Comparison of ENCODE assay signal across 8 cellular contexts in genomic region chr3:134364061-134364935, GRCh38. TPM values are rescaled to one million over a fixed set of nuclear protein-coding genes. Genes with fewer than 3 reads are reported as not detected.
A peak's percentile ranks its signal among the peaks of the same experiment; 100 is the strongest.
DNase-seq lines count a peak whose midpoint lies in the region; ATAC-seq and TF ChIP-seq lines count a peak whose summit lies in the region.

No MANE protein-coding gene starts in this region.

- peak; percentile 78 for ATAC-seq in thoracic aorta (ENCODE audit: insufficient number of reproducible peaks, low FRiP score, low read depth)
- ATAC-seq in HG03521 (IDR thresholded peaks at IDR 0.05; ENCODE audit: unreplicated experiment) = no peak
- no peak for ATAC-seq in GM18502 (IDR thresholded peaks at IDR 0.05; ENCODE audit: poor library complexity, unreplicated experiment)

- H3K36me3 ChIP-seq in thoracic aorta = peaks cover 74% of the 10 kb centered on the region

- peaks cover 25% of the 10 kb centered on the region for H3K27me3 Mint-ChIP-seq in activated CD4-positive, alpha-beta T cell treated with anti-CD3 and anti-CD28 coated beads, Interleukin-2, amount 10 ng/mL, durations not matched to agents 24 days and 14 days

- DNase-seq in COLO668 (lab: John Stamatoyannopoulos, UW; ENCODE audit: unreplicated experiment) (peak; percentile 58), HuH-7.5 (ENCODE audit: low spot score) (peak; percentile 98), epithelial cell of prostate (ENCODE audit: low read depth, low spot score) (peak; percentile 70), mesenteric fat pad (ENCODE audit: low spot score) (peak; percentile 95), thoracic aorta (ENCODE audit: low spot score) (peak; percentile 85)
- peak; percentile 68 for DNase-seq in activated CD4-positive, alpha-beta T cell treated with anti-CD3 and anti-CD28 coated beads, Interleukin-2, amount 10 ng/mL, durations not matched to agents 24 days and 14 days

- TF ChIP-seq CTCF in thoracic aorta (IDR thresholded peaks at IDR 0.05) = no peak

- no peaks in the 10 kb centered on the region for H3K9me3 Mint-ChIP-seq in activated CD4-positive, alpha-beta T cell treated with anti-CD3 and anti-CD28 coated beads, Interleukin-2, amount 10 ng/mL, durations not matched to agents 24 days and 14 days

- peak overlapping the region; percentile 66 for H3K4me3 ChIP-seq in thoracic aorta

- H3K27ac Mint-ChIP-seq in activated CD4-positive, alpha-beta T cell treated with anti-CD3 and anti-CD28 coated beads, Interleukin-2, amount 10 ng/mL, durations not matched to agents 24 days and 14 days = no peak overlapping the region

- H3K9me3 ChIP-seq in thoracic aorta = no peaks in the 10 kb centered on the region

- H3K4me1 ChIP-seq in thoracic aorta (ENCODE audit: control insufficient read depth in 1 of 2, low read depth in 2 of 2) = peaks cover 60 to 98% of the 10 kb centered on the region in 2 donors

- H3K27ac ChIP-seq in epithelial cell of prostate (peak overlapping the region; percentile 99), thoracic aorta (peak overlapping the region; percentile 81 to 86)

- H3K4me3 Mint-ChIP-seq in activated CD4-positive, alpha-beta T cell treated with anti-CD3 and anti-CD28 coated beads, Interleukin-2, amount 10 ng/mL, durations not matched to agents 24 days and 14 days = peak overlapping the region; percentile 61

- H3K27me3 ChIP-seq in thoracic aorta (replicated peaks; ENCODE audit: insufficient read depth) = no peaks in the 10 kb centered on the region

- peaks cover 15% of the 10 kb centered on the region for H3K4me1 Mint-ChIP-seq in activated CD4-positive, alpha-beta T cell treated with anti-CD3 and anti-CD28 coated beads, Interleukin-2, amount 10 ng/mL, durations not matched to agents 24 days and 14 days

- intact Hi-C loops in activated CD4-positive, alpha-beta T cell treated with anti-CD3 and anti-CD28 coated beads, Interleukin-2, amount 10 ng/mL, durations not matched to agents 24 days and 14 days (cut with micrococcal nuclease) = no loop called here

- no peaks in the 10 kb centered on the region for H3K36me3 Mint-ChIP-seq in activated CD4-positive, alpha-beta T cell treated with anti-CD3 and anti-CD28 coated beads, Interleukin-2, amount 10 ng/mL, durations not matched to agents 24 days and 14 days (ENCODE audit: low read depth)

RNA-seq across cellular contexts. Expression of gene AMOTL2, which starts 9.9 kb away (rescaled TPM):
- total RNA-seq in activated CD4-positive, alpha-beta T cell treated with anti-CD3 and anti-CD28 coated beads, Interleukin-2, amount 10 ng/mL, durations not matched to agents 24 days and 14 days = not detected in 2 replicates
- total RNA-seq in mesenteric fat pad (272 TPM), thoracic aorta (100 to 1,000 TPM in 1 of 2 donors, 10 to 100 TPM in 1; 62.4 to 161 TPM)

Comparison
In these comparisons a context has a peak if more than half of its experiments do, and no peak if none do; other contexts are left out.
1. RNA of gene AMOTL2, which starts 9.9 kb away (total RNA-seq): 272 TPM in mesenteric fat pad (single experiment) and 62.4 to 161 TPM in thoracic aorta; not detected in activated CD4-positive, alpha-beta T cell treated with anti-CD3 and anti-CD28 coated beads, Interleukin-2, amount 10 ng/mL, durations not matched to agents 24 days and 14 days; every median in the first group is over 10 times any median in the second.
2. Peak in every context shown above with its lines, with median percentiles within 50 percentile points of each other: DNase-seq.